Comparison of ENCODE assay signal across 8 cellular contexts in the genomic region with DNA sequence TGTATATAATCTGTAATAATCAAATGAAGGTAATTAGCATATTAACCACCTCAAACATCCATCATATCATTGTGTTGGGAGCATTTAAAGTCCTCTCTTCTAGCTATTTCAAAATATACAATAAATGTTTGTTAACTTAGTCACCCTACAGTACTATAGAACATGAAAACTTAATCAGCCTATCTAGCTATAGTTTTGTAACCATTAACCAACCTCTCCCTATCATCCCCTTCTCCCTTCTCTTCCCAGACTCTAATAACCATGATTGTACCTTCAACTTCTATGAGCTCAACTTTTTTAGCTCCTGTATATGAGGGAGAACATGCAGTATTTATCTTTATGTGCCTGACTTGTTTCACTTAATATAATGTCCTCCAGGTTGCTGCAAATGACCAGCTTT.
"Had no signal": no experiment of that assay in that cellular context is flagged by ENCODE, and none has a peak within 500 bp of the region (broad histone marks: within the 10 kb centered on the region; RNA-seq: fewer than 3 reads in every experiment).

No MANE protein-coding gene starts in this region.

- H3K4me1 Mint-ChIP-seq: IgD-negative memory B cell had no signal

- H3K27ac ChIP-seq: GM23248, HL-60 had no signal

- H3K4me3 ChIP-seq: GM23248 had no signal

- H2AFZ ChIP-seq: GM23248 had no signal

- DNase-seq: GM23248, GOT3, H9, HCEC 1CT, HFFc6 had no signal

- H3K9me3 Mint-ChIP-seq: H9, HFFc6 had no signal

- H3K27ac Mint-ChIP-seq: H9, HFFc6, IgD-negative memory B cell had no signal

- H3K4me3 Mint-ChIP-seq: H9, HFFc6, IgD-negative memory B cell had no signal

- FAIRE-seq: HepG2 had no signal

- ATAC-seq: HepG2 had no signal

- H3K27me3 Mint-ChIP-seq: IgD-negative memory B cell had no signal
